In the genomic region with DNA sequence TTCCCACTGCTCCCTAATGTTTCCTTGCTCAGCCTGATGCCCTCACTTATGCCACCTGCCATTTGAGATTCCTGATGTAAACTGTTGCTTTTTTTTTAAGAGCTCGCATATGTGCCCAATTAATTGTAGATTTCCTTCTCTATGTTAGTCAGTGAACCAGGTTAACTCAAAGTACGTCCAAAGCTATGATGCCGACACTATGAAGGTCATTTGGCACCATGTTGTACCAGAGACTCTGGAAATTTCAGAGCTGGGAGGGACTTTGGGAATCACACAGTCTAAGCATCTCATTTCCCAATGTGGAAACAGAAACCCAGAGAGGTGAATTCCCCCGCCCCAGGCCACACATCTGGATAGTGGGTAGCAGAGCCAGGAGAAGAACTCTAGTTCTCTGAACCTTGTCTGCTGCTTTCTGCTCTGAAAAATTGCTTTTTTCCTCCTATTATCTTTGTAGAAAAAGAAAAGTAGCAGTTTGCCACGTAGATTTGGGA, we compare ENCODE assay signal across 1 cellular context.
TF ChIP-seq lines count a peak whose summit lies in the region.

No MANE protein-coding gene starts in this region.

TF ChIP-seq in HepG2, 621 proteins besides CTCF, POLR2A, EP300 and RAD21:
- TF ChIP-seq EHMT2 (IDR thresholded peaks at IDR 0.05; ENCODE audit: borderline replicate concordance, low read depth, low read length) (no peak), ZNF350 (CRISPR knock-in tag; IDR thresholded peaks at IDR 0.05; ENCODE audit: borderline replicate concordance, low read depth) (no peak), MYC (CRISPR knock-in tag; IDR thresholded peaks at IDR 0.05; ENCODE audit: borderline replicate concordance) (no peak), FOXA3 (CRISPR knock-in tag; IDR thresholded peaks at IDR 0.05) (no peak), SOX6 (IDR thresholded peaks at IDR 0.05) (no peak), SOX6 (CRISPR knock-in tag; IDR thresholded peaks at IDR 0.05) (no peak), ZNF441 (CRISPR knock-in tag; IDR thresholded peaks at IDR 0.05; ENCODE audit: borderline replicate concordance) (no peak), MIXL1 (CRISPR knock-in tag; IDR thresholded peaks at IDR 0.05) (no peak), ZNF496 (CRISPR knock-in tag; IDR thresholded peaks at IDR 0.05; ENCODE audit: insufficient replicate concordance) (no peak), STAT5B (CRISPR knock-in tag; IDR thresholded peaks at IDR 0.05) (no peak)
- TF ChIP-seq, protein P1, sequence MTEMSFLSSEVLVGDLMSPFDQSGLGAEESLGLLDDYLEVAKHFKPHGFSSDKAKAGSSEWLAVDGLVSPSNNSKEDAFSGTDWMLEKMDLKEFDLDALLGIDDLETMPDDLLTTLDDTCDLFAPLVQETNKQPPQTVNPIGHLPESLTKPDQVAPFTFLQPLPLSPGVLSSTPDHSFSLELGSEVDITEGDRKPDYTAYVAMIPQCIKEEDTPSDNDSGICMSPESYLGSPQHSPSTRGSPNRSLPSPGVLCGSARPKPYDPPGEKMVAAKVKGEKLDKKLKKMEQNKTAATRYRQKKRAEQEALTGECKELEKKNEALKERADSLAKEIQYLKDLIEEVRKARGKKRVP (CRISPR knock-in tag; IDR thresholded peaks at IDR 0.05), result no peak
- TF ChIP-seq, protein P2, sequence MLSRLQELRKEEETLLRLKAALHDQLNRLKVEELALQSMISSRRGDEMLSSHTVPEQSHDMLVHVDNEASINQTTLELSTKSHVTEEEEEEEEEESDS (CRISPR knock-in tag; IDR thresholded peaks at IDR 0.05; ENCODE audit: borderline replicate concordance), result no peak
- TF ChIP-seq, protein P3, sequence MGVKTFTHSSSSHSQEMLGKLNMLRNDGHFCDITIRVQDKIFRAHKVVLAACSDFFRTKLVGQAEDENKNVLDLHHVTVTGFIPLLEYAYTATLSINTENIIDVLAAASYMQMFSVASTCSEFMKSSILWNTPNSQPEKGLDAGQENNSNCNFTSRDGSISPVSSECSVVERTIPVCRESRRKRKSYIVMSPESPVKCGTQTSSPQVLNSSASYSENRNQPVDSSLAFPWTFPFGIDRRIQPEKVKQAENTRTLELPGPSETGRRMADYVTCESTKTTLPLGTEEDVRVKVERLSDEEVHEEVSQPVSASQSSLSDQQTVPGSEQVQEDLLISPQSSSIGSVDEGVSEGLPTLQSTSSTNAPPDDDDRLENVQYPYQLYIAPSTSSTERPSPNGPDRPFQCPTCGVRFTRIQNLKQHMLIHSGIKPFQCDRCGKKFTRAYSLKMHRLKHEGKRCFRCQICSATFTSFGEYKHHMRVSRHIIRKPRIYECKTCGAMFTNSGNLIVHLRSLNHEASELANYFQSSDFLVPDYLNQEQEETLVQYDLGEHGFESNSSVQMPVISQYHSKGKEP (CRISPR knock-in tag; IDR thresholded peaks at IDR 0.05), result no peak
- TF ChIP-seq, protein P4, sequence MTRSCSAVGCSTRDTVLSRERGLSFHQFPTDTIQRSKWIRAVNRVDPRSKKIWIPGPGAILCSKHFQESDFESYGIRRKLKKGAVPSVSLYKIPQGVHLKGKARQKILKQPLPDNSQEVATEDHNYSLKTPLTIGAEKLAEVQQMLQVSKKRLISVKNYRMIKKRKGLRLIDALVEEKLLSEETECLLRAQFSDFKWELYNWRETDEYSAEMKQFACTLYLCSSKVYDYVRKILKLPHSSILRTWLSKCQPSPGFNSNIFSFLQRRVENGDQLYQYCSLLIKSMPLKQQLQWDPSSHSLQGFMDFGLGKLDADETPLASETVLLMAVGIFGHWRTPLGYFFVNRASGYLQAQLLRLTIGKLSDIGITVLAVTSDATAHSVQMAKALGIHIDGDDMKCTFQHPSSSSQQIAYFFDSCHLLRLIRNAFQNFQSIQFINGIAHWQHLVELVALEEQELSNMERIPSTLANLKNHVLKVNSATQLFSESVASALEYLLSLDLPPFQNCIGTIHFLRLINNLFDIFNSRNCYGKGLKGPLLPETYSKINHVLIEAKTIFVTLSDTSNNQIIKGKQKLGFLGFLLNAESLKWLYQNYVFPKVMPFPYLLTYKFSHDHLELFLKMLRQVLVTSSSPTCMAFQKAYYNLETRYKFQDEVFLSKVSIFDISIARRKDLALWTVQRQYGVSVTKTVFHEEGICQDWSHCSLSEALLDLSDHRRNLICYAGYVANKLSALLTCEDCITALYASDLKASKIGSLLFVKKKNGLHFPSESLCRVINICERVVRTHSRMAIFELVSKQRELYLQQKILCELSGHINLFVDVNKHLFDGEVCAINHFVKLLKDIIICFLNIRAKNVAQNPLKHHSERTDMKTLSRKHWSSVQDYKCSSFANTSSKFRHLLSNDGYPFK (CRISPR knock-in tag; IDR thresholded peaks at IDR 0.05; ENCODE audit: borderline replicate concordance), result no peak
- TF ChIP-seq, protein P5, sequence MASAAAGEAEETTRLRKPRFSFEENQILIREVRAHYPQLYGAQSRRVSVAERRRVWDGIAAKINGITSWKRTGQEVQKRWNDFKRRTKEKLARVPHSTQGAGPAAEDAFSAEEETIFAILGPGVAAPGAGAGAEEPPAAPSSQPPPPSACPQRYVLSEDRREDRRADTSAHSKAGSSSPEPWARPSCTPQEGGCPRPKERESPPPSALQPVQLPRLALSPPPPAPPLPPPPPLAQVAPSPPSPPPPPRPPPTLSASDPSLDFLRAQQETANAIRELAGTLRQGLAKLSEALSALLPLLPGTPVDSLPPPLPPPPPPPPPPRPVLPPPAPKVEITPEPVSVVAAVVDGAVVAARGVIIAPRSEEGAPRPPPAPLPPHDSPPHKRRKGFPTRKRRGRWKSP (CRISPR knock-in tag; IDR thresholded peaks at IDR 0.05), result no peak
- TF ChIP-seq, protein P6, sequence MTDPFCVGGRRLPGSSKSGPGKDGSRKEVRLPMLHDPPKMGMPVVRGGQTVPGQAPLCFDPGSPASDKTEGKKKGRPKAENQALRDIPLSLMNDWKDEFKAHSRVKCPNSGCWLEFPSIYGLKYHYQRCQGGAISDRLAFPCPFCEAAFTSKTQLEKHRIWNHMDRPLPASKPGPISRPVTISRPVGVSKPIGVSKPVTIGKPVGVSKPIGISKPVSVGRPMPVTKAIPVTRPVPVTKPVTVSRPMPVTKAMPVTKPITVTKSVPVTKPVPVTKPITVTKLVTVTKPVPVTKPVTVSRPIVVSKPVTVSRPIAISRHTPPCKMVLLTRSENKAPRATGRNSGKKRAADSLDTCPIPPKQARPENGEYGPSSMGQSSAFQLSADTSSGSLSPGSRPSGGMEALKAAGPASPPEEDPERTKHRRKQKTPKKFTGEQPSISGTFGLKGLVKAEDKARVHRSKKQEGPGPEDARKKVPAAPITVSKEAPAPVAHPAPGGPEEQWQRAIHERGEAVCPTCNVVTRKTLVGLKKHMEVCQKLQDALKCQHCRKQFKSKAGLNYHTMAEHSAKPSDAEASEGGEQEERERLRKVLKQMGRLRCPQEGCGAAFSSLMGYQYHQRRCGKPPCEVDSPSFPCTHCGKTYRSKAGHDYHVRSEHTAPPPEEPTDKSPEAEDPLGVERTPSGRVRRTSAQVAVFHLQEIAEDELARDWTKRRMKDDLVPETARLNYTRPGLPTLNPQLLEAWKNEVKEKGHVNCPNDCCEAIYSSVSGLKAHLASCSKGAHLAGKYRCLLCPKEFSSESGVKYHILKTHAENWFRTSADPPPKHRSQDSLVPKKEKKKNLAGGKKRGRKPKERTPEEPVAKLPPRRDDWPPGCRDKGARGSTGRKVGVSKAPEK (CRISPR knock-in tag; IDR thresholded peaks at IDR 0.05; ENCODE audit: borderline replicate concordance), result no peak
- TF ChIP-seq, protein P7, sequence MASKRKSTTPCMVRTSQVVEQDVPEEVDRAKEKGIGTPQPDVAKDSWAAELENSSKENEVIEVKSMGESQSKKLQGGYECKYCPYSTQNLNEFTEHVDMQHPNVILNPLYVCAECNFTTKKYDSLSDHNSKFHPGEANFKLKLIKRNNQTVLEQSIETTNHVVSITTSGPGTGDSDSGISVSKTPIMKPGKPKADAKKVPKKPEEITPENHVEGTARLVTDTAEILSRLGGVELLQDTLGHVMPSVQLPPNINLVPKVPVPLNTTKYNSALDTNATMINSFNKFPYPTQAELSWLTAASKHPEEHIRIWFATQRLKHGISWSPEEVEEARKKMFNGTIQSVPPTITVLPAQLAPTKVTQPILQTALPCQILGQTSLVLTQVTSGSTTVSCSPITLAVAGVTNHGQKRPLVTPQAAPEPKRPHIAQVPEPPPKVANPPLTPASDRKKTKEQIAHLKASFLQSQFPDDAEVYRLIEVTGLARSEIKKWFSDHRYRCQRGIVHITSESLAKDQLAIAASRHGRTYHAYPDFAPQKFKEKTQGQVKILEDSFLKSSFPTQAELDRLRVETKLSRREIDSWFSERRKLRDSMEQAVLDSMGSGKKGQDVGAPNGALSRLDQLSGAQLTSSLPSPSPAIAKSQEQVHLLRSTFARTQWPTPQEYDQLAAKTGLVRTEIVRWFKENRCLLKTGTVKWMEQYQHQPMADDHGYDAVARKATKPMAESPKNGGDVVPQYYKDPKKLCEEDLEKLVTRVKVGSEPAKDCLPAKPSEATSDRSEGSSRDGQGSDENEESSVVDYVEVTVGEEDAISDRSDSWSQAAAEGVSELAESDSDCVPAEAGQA (IDR thresholded peaks at IDR 0.05; ENCODE audit: low read depth), result no peak
- TF ChIP-seq, protein P7 (CRISPR knock-in tag; IDR thresholded peaks at IDR 0.05; ENCODE audit: borderline replicate concordance), result no peak
